ENCODE assay signal across 14 cellular contexts in genomic region chr1:54323324-54323739, GRCh38.
DNase-seq lines count a peak whose midpoint lies in the region; ATAC-seq, FAIRE-seq and TF ChIP-seq lines count a peak whose summit lies in the region.
"Had no signal": no experiment of that assay in that cellular context is flagged by ENCODE, and none has a peak within 500 bp of the region (broad histone marks: within the 10 kb centered on the region; RNA-seq: fewer than 3 reads in every experiment).

No MANE protein-coding gene starts in this region.

- H2BK15ac ChIP-seq in H1 (ENCODE audit: low read length) = no peak overlapping the region

- H2BK5ac ChIP-seq in H1 (ENCODE audit: low read depth, low read length) = no peak overlapping the region

- H3K9ac ChIP-seq in H1 (replicated peaks in 1 of 4; ENCODE audit: extremely low read depth in 1 of 4, low read depth in 3 of 4, low read length in 3 of 4) = no peak overlapping the region

- H3K36me3 Mint-ChIP-seq in activated CD8-positive, alpha-beta T cell treated with anti-CD3 and anti-CD28 coated beads for 36 hours (ENCODE audit: low read depth) = peaks cover 2% of the 10 kb centered on the region

- H3K4me3 Mint-ChIP-seq in activated CD8-positive, alpha-beta T cell treated with anti-CD3 and anti-CD28 coated beads for 36 hours = no peak overlapping the region

- no peaks in the 10 kb centered on the region for H3K27me3 Mint-ChIP-seq in activated CD8-positive, alpha-beta T cell treated with anti-CD3 and anti-CD28 coated beads for 36 hours

- CTCF ChIA-PET in H1 (lab: Charles Lee; ENCODE audit: partially characterized antibody) = interaction anchor here (0.6 to 4.7 kb wide), 14 partner anchors 9 to 242 kb away, joined by 3 to 44 read pairs (median 5); no protein-coding TSS in a partner anchor
- CTCF ChIA-PET in activated CD8-positive, alpha-beta T cell treated with anti-CD3 and anti-CD28 coated beads for 36 hours (lab: Charles Lee) = no interaction called here

- H2BK120ac ChIP-seq in H1 (replicated peaks; ENCODE audit: low read depth, low read length) = no peak overlapping the region

- H3K79me2 ChIP-seq in H1 (ENCODE audit: control insufficient read depth in 1 of 2, insufficient read depth in 2 of 2, low read length in 2 of 2) (peaks cover 5 to 99% of the 10 kb centered on the region in 2 experiments), osteoblast (ENCODE audit: insufficient read depth, low read length) (peaks cover 61% of the 10 kb centered on the region)

- no peak overlapping the region for H3K4ac ChIP-seq in H1 (replicated peaks; ENCODE audit: insufficient read length, low read depth, low read length)

- H3K9me3 ChIP-seq in heart right ventricle (no peaks in the 10 kb centered on the region), H1 (ENCODE audit: insufficient read depth in 2 of 2, low read depth in 1 of 2, low read length in 1 of 2) (no peaks in the 10 kb centered on the region), mucosa of descending colon (no peaks in the 10 kb centered on the region), uterus (no peaks in the 10 kb centered on the region), osteoblast (ENCODE audit: low read depth, low read length) (no peaks in the 10 kb centered on the region), tibial artery (no peaks in the 10 kb centered on the region)
- H3K9me3 ChIP-seq: spleen had no signal

- H2AFZ ChIP-seq in H1 (ENCODE audit: low read length) = no peak overlapping the region
- no peak overlapping the region for H2AFZ ChIP-seq in osteoblast (ENCODE audit: low read length)

- TF ChIP-seq CTCF in heart right ventricle (IDR thresholded peaks at IDR 0.05) (peak in 7 of 9 donors; percentile 18 to 57 (median 31)), H1 (IDR thresholded peaks at IDR 0.05; ENCODE audit: control extremely low read depth in 1 of 3, insufficient read depth in 1 of 3, low read depth in 1 of 3, low read length in 3 of 3) (peak; percentile 36 to 51 (median 47)), mucosa of descending colon (IDR thresholded peaks at IDR 0.05) (no peak), uterus (IDR thresholded peaks at IDR 0.05) (peak in 1 of 4 experiments; percentile 11), osteoblast (IDR thresholded peaks at IDR 0.05; ENCODE audit: extremely low read depth, low read depth, low read length) (no peak), tibial artery (IDR thresholded peaks at IDR 0.05) (no peak)
- no peak for TF ChIP-seq CTCF in activated CD8-positive, alpha-beta T cell treated with anti-CD3 and anti-CD28 coated beads for 36 hours (IDR thresholded peaks at IDR 0.05)

- H4K5ac ChIP-seq in H1 (ENCODE audit: insufficient read length, low read depth, low read length) = no peak overlapping the region

- DNase-seq in heart right ventricle = no peak
- DNase-seq in Right ventricle myocardium inferior (ENCODE audit: missing footprints) = no peak
- DNase-seq in H1 (ENCODE audit: low read depth in 1 of 2, low spot score in 2 of 2) = no peak
- peak in 2 of 3 donors; percentile 56 to 68 for DNase-seq in mucosa of descending colon
- DNase-seq in uterus = peak in 1 of 2 donors; percentile 38
- no peak for DNase-seq in osteoblast (ENCODE audit: insufficient read length, low spot score, missing footprints)
- no peak for DNase-seq in activated CD8-positive, alpha-beta T cell treated with anti-CD3 and anti-CD28 coated beads for 36 hours
- DNase-seq in tibial artery = no peak
- DNase-seq: foreskin fibroblast, mesenchymal stem cell, NCI-H1930, spleen, T-helper 9 cell had no signal

- H3K27ac ChIP-seq in heart right ventricle (peak overlapping the region in 1 of 10 donors; percentile 69), H1 (ENCODE audit: low read depth, low read length) (no peak overlapping the region), uterus (peak overlapping the region; percentile 83 to 88), osteoblast (ENCODE audit: low read depth, low read length) (no peak overlapping the region), tibial artery (peak overlapping the region in 1 of 2 donors; percentile 39)

- H3K23me2 ChIP-seq in H1 (ENCODE audit: low read depth, low read length) = no peaks in the 10 kb centered on the region

- no peak for TF ChIP-seq EP300 in H1 (IDR thresholded peaks at IDR 0.05; ENCODE audit: borderline replicate concordance in 1 of 2, low read depth in 2 of 2, low read length in 2 of 2)

- H3K4me1 ChIP-seq in heart right ventricle (peaks cover 25 to 67% (median 58%) of the 10 kb centered on the region in 9 donors), H1 (replicated peaks in 1 of 4; ENCODE audit: control insufficient read depth in 3 of 4, insufficient read depth in 4 of 4, low read length in 3 of 4) (peaks cover 22 to 43% (median 34%) of the 10 kb centered on the region in 4 experiments), mucosa of descending colon (ENCODE audit: low read depth) (peaks cover 15% of the 10 kb centered on the region), uterus (peaks cover 22 to 41% of the 10 kb centered on the region in 2 donors), osteoblast (ENCODE audit: insufficient read depth, low read length) (peaks cover 13% of the 10 kb centered on the region), tibial artery (peaks cover 0 to 71% (median 51%) of the 10 kb centered on the region in 4 donors)

- no peak for FAIRE-seq in H1 (lab: Jason Lieb, UNC)
- FAIRE-seq: G401.6 had no signal

- TF ChIP-seq RAD21 in H1 (IDR thresholded peaks at IDR 0.05 in 1 of 2, conservative IDR thresholded peaks at IDR 0.05 in 1 of 2; ENCODE audit: low read depth in 2 of 2, low read length in 2 of 2) = peak; percentile 58 to 73

- H3K14ac ChIP-seq in H1 (ENCODE audit: insufficient read length) = no peak overlapping the region

- H3K36me3 ChIP-seq in heart right ventricle = no peaks in the 10 kb centered on the region
- no peaks in the 10 kb centered on the region for H3K36me3 ChIP-seq in H1 (ENCODE audit: control insufficient read depth in 2 of 4, insufficient read depth in 4 of 4, low read length in 3 of 4)
- no peaks in the 10 kb centered on the region for H3K36me3 ChIP-seq in mucosa of descending colon (ENCODE audit: low read depth)
- H3K36me3 ChIP-seq in uterus = no peaks in the 10 kb centered on the region
- peaks cover 3% of the 10 kb centered on the region for H3K36me3 ChIP-seq in osteoblast (ENCODE audit: insufficient read depth, low read length)
- H3K36me3 ChIP-seq in tibial artery = no peaks in the 10 kb centered on the region
- H3K36me3 ChIP-seq: spleen had no signal

- H4K8ac ChIP-seq in H1 (ENCODE audit: extremely low read depth, insufficient read depth, low read length) = no peak overlapping the region

- H3K18ac ChIP-seq in H1 (ENCODE audit: extremely low read depth, low read length) = no peak overlapping the region

- POLR2A ChIA-PET in H1 (lab: Charles Lee; ENCODE audit: partially characterized antibody) = interaction anchor here (0.8 to 2.6 kb wide), 5 partner anchors 9 to 53 kb away, joined by 3 to 9 read pairs (median 4); no protein-coding TSS in a partner anchor
- POLR2A ChIA-PET in activated CD8-positive, alpha-beta T cell treated with anti-CD3 and anti-CD28 coated beads for 36 hours (lab: Charles Lee) = interaction anchor here (1.6 kb wide), 1 partner anchor 11 kb away, joined by 5 read pairs; no protein-coding TSS in a partner anchor

- H3K4me3 ChIP-seq in heart right ventricle (no peak overlapping the region), H1 (ENCODE audit: extremely low read depth in 1 of 4, insufficient read depth in 2 of 4, low read depth in 3 of 4, low read length in 4 of 4) (no peak overlapping the region), mucosa of descending colon (no peak overlapping the region), uterus (no peak overlapping the region), osteoblast (ENCODE audit: insufficient read depth, low read length) (no peak overlapping the region), tibial artery (no peak overlapping the region)
- H3K4me3 ChIP-seq: spleen had no signal

- H3K9me3 Mint-ChIP-seq in activated CD8-positive, alpha-beta T cell treated with anti-CD3 and anti-CD28 coated beads for 36 hours = no peaks in the 10 kb centered on the region

- TF ChIP-seq POLR2A in H1 (IDR thresholded peaks at IDR 0.05; ENCODE audit: control extremely low read depth in 1 of 2, low read depth in 2 of 2, low read length in 2 of 2) (no peak), uterus (IDR thresholded peaks at IDR 0.05) (no peak)

- peaks cover 51% of the 10 kb centered on the region for H3K4me1 Mint-ChIP-seq in activated CD8-positive, alpha-beta T cell treated with anti-CD3 and anti-CD28 coated beads for 36 hours (ENCODE audit: low read depth)

- H4K20me1 ChIP-seq in H1 (replicated peaks in 1 of 2; ENCODE audit: control insufficient read depth in 1 of 2, insufficient read depth in 2 of 2, low read length in 2 of 2) (peaks cover 21 to 36% of the 10 kb centered on the region in 2 experiments), osteoblast (ENCODE audit: insufficient read depth, low read length) (peaks cover 32% of the 10 kb centered on the region)

- H3K27me3 ChIP-seq in heart right ventricle (no peaks in the 10 kb centered on the region), H1 (replicated peaks in 1 of 4; ENCODE audit: control insufficient read depth in 3 of 4, extremely low read depth in 1 of 4, insufficient read depth in 3 of 4, low read length in 3 of 4) (no peaks in the 10 kb centered on the region), uterus (no peaks in the 10 kb centered on the region), osteoblast (ENCODE audit: insufficient read depth, low read length) (no peaks in the 10 kb centered on the region), tibial artery (no peaks in the 10 kb centered on the region)
- H3K27me3 ChIP-seq: spleen had no signal

- peaks cover 35% of the 10 kb centered on the region for H3K79me1 ChIP-seq in H1 (ENCODE audit: low read depth, low read length)

- no peak overlapping the region for H4K91ac ChIP-seq in H1 (replicated peaks; ENCODE audit: insufficient read length, low read length)

- peak in 3 of 8 donors; percentile 24 to 32 (median 29) for ATAC-seq in heart right ventricle
- ATAC-seq in Right ventricle myocardium inferior = no peak
- ATAC-seq in mucosa of descending colon = peak; percentile 45
- no peak for ATAC-seq in activated CD8-positive, alpha-beta T cell treated with anti-CD3 and anti-CD28 coated beads for 36 hours

- H3K56ac ChIP-seq in H1 (replicated peaks; ENCODE audit: insufficient read length, low read depth, low read length) = no peak overlapping the region

- intact Hi-C loops in heart right ventricle (cut with DNase I) = loop anchor here in 3 of 10 donors (5.0 to 10.0 kb wide), 3 partner anchors 64 to 81 kb away; partner anchors contain the start of gene SSBP3 (in 1 of the 3)
- intact Hi-C loops in Right ventricle myocardium inferior (cut with DNase I) = no loop called here
- intact Hi-C loops in mucosa of descending colon (cut with DNase I, micrococcal nuclease) = no loop called here
- intact Hi-C loops in uterus (cut with DNase I; ENCODE audit: low total_unique reads) = loop anchor here (10.0 kb wide), 1 partner anchor 49 kb away; no protein-coding TSS in a partner anchor
- intact Hi-C loops in activated CD8-positive, alpha-beta T cell treated with anti-CD3 and anti-CD28 coated beads for 36 hours (cut with micrococcal nuclease) = no loop called here
- intact Hi-C loops in tibial artery (cut with DNase I; ENCODE audit: low total_unique reads) = loop anchor here (10.0 kb wide), 1 partner anchor 71 kb away; no protein-coding TSS in a partner anchor

- no peak overlapping the region for H3K23ac ChIP-seq in H1 (ENCODE audit: insufficient read length)

- WGBS in heart right ventricle, 2 donors = 70 to 77% methylated on average over 6 of the region's 6 CpGs
- 72% methylated on average over 6 of the region's 6 CpGs; no CpG with 5 or more reads in 1 of the 2 experiments for WGBS in H1 (ENCODE audit: extremely low coverage in 1 of 2, insufficient coverage in 1 of 2, insufficient read length in 1 of 2, insufficient replicate concordance in 2 of 2, low coverage in 1 of 2, low lambda C conversion rate in 2 of 2, missing lambda C conversion rate in 1 of 2), 2 experiments

- H3K27ac Mint-ChIP-seq in activated CD8-positive, alpha-beta T cell treated with anti-CD3 and anti-CD28 coated beads for 36 hours = no peak overlapping the region

- H3K4me2 ChIP-seq in H1 (ENCODE audit: insufficient read depth in 1 of 2, low read depth in 2 of 2, low read length in 2 of 2) (no peak overlapping the region), osteoblast (ENCODE audit: insufficient read depth, low read length) (no peak overlapping the region)

- no peak overlapping the region for H2BK20ac ChIP-seq in H1 (ENCODE audit: low read length)

- no peak overlapping the region; the same call in 1 of the 2 replicates for H2BK12ac ChIP-seq in H1 (ENCODE audit: low read depth, low read length)

- H2AK5ac ChIP-seq in H1 (ENCODE audit: low read depth, low read length) = peak overlapping the region; percentile 2; the same call in 1 of the 2 replicates

Comparison
In these comparisons a context has a peak if more than half of its experiments do, and no peak if none do; other contexts are left out.
1. DNase-seq: peak in mucosa of descending colon (2 of 3); none in heart right ventricle (0 of 2), Right ventricle myocardium inferior (single experiment), H1 (0 of 2), osteoblast (single experiment), activated CD8-positive, alpha-beta T cell treated with anti-CD3 and anti-CD28 coated beads for 36 hours (single experiment) and tibial artery (0 of 2).
2. H3K27ac ChIP-seq: peak in uterus (2 of 2); none in H1 (single experiment) and osteoblast (single experiment).
3. CTCF ChIP-seq: peak in heart right ventricle (7 of 9) and H1 (3 of 3); none in mucosa of descending colon (single experiment), osteoblast (single experiment), activated CD8-positive, alpha-beta T cell treated with anti-CD3 and anti-CD28 coated beads for 36 hours (single experiment) and tibial artery (0 of 2).
4. intact Hi-C loops: an anchor here in uterus (10.0 kb wide) and tibial artery (10.0 kb wide); none called in Right ventricle myocardium inferior, mucosa of descending colon and activated CD8-positive, alpha-beta T cell treated with anti-CD3 and anti-CD28 coated beads for 36 hours.